ENCODE assay signal across 19 cellular contexts in the genomic region with DNA sequence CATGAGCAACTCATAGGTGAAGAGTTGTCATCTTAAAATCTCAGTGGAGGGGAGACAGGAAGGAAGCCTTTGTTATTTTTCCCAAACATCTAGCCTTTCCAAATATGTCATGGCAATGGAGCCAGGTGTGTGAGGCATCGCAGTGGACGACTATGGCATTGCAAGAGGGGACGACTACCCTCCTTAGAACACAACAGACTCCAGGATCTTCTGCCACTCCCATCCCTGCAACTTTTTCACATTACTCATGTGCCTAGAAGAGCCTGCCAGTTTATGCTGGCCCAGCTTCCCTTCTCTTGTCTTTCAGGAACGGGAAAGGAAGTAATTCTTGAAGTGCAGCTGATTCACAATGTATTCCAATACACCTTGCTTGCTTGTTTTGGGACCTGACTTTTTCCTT.
A peak's percentile ranks its signal among the peaks of the same experiment; 100 is the strongest.
DNase-seq lines count a peak whose midpoint lies in the region; ATAC-seq and TF ChIP-seq lines count a peak whose summit lies in the region.
"Had no signal": no experiment of that assay in that cellular context is flagged by ENCODE, and none has a peak within 500 bp of the region (broad histone marks: within the 10 kb centered on the region; RNA-seq: fewer than 3 reads in every experiment).

No MANE protein-coding gene starts in this region.

- no peak overlapping the region for H3K27ac ChIP-seq in GM23248
- no peak overlapping the region for H3K27ac ChIP-seq in endodermal cell (ENCODE audit: low read depth, low read length)
- no peak overlapping the region for H3K27ac ChIP-seq in mesendoderm (ENCODE audit: low read depth, low read length)
- no peak overlapping the region for H3K27ac ChIP-seq in dorsolateral prefrontal cortex
- H3K27ac ChIP-seq: PC-9, SJCRH30 had no signal

- no peak overlapping the region for H3K9ac ChIP-seq in GM23248
- H3K9ac ChIP-seq in endodermal cell (ENCODE audit: extremely low read depth, low read length, poor library complexity, severe bottlenecking), result no peak overlapping the region
- H3K9ac ChIP-seq in mesendoderm (ENCODE audit: low read length), result no peak overlapping the region

- H3K27me3 Mint-ChIP-seq in endodermal cell (ENCODE audit: insufficient read depth), result no peaks in the 10 kb centered on the region
- H3K27me3 Mint-ChIP-seq: CD8-positive, alpha-beta memory T cell had no signal

- peaks cover 2% of the 10 kb centered on the region for H3K4me1 Mint-ChIP-seq in endodermal cell
- H3K4me1 Mint-ChIP-seq: CD8-positive, alpha-beta memory T cell had no signal

- H2AK5ac ChIP-seq in mesendoderm (ENCODE audit: low read length), result no peak overlapping the region

- no peak overlapping the region for H3K4ac ChIP-seq in mesendoderm (ENCODE audit: low read depth, low read length)

- H3K4me1 ChIP-seq in GM23248 (ENCODE audit: insufficient read depth), result peaks cover 16% of the 10 kb centered on the region
- no peaks in the 10 kb centered on the region for H3K4me1 ChIP-seq in endodermal cell (ENCODE audit: control insufficient read depth, insufficient read depth, low read length)
- no peaks in the 10 kb centered on the region for H3K4me1 ChIP-seq in mesendoderm (ENCODE audit: control insufficient read depth, low read depth, low read length)
- no peaks in the 10 kb centered on the region for H3K4me1 ChIP-seq in mucosa of descending colon (ENCODE audit: low read depth)
- H3K4me1 ChIP-seq: SJCRH30 had no signal

- peaks cover 2% of the 10 kb centered on the region for H3K9me3 Mint-ChIP-seq in endodermal cell
- H3K9me3 Mint-ChIP-seq: CD8-positive, alpha-beta memory T cell; HFFc6 had no signal

- no peak overlapping the region for H2AFZ ChIP-seq in GM23248
- H2AFZ ChIP-seq: PC-9 had no signal

- intact Hi-C loops in dorsolateral prefrontal cortex (cut with DNase I), result no loop called here
- intact Hi-C loops in mucosa of descending colon (cut with DNase I, micrococcal nuclease), result no loop called here

- H3K4me2 ChIP-seq in GM23248 (ENCODE audit: unreplicated experiment) (no peak overlapping the region), mesendoderm (ENCODE audit: low read length) (no peak overlapping the region)
- H3K4me2 ChIP-seq: PC-9 had no signal

- H3K18ac ChIP-seq in mesendoderm (ENCODE audit: low read length), result no peak overlapping the region

- TF ChIP-seq CTCF in endodermal cell (conservative IDR thresholded peaks at IDR 0.05), result peak; percentile 59
- no peak for TF ChIP-seq CTCF in dorsolateral prefrontal cortex (IDR thresholded peaks at IDR 0.05 in 54 of 56, conservative IDR thresholded peaks at IDR 0.05 in 2 of 56; ENCODE audit: low read depth in 1 of 56, partially characterized antibody in 56 of 56)
- TF ChIP-seq CTCF in mucosa of descending colon (IDR thresholded peaks at IDR 0.05), result no peak

- H3K23ac ChIP-seq in mesendoderm (ENCODE audit: low read length), result no peak overlapping the region

- WGBS in GM23248 (ENCODE audit: low coverage in 1 of 2, low lambda C conversion rate in 2 of 2, missing lambda C conversion rate in 2 of 2), 2 experiments, result 28 to 29% methylated on average over 4 of the region's 4 CpGs
- 86 to 100% methylated on average over 1 to 4 of the region's 4 CpGs for WGBS in endodermal cell (ENCODE audit: insufficient coverage in 1 of 2, insufficient read length in 1 of 2), 2 experiments
- WGBS in mesendoderm (ENCODE audit: extremely low coverage, insufficient coverage, low lambda C conversion rate), result no CpG with 5 or more reads among the region's 4 CpGs

- no peaks in the 10 kb centered on the region; the same call in 1 of the 2 replicates for H3K9me2 ChIP-seq in GM23248 (ENCODE audit: insufficient read depth)

- H2BK5ac ChIP-seq in mesendoderm (ENCODE audit: low read length), result no peak overlapping the region

- H3K27me3 ChIP-seq in GM23248 (replicated peaks; ENCODE audit: insufficient read depth) (no peaks in the 10 kb centered on the region), endodermal cell (ENCODE audit: control insufficient read depth, insufficient read depth, low read length, poor library complexity, severe bottlenecking) (no peaks in the 10 kb centered on the region), mesendoderm (ENCODE audit: insufficient read depth, low read length, poor library complexity) (no peaks in the 10 kb centered on the region), dorsolateral prefrontal cortex (no peaks in the 10 kb centered on the region)
- H3K27me3 ChIP-seq: SJCRH30 had no signal

- no peaks in the 10 kb centered on the region for H4K20me1 ChIP-seq in GM23248 (ENCODE audit: insufficient read depth)

- H3K36me3 ChIP-seq in GM23248 (ENCODE audit: low read depth) (no peaks in the 10 kb centered on the region), endodermal cell (ENCODE audit: control insufficient read depth, insufficient read depth, low read length) (no peaks in the 10 kb centered on the region), mesendoderm (ENCODE audit: control insufficient read depth, insufficient read depth, low read length) (no peaks in the 10 kb centered on the region), mucosa of descending colon (ENCODE audit: low read depth) (no peaks in the 10 kb centered on the region)
- H3K36me3 ChIP-seq: SJCRH30 had no signal

- H3K36me3 Mint-ChIP-seq in endodermal cell (ENCODE audit: low read depth), result no peaks in the 10 kb centered on the region
- H3K36me3 Mint-ChIP-seq: CD8-positive, alpha-beta memory T cell had no signal

- no peak overlapping the region for H3K27ac Mint-ChIP-seq in endodermal cell
- H3K27ac Mint-ChIP-seq: CD8-positive, alpha-beta memory T cell; HFFc6 had no signal

- peaks cover 8% of the 10 kb centered on the region for H3F3A ChIP-seq in GM23248 (ENCODE audit: insufficient read depth)

- H4K5ac ChIP-seq in mesendoderm (ENCODE audit: low read length), result no peak overlapping the region

- no peak overlapping the region for H3K4me3 ChIP-seq in GM23248
- H3K4me3 ChIP-seq in endodermal cell (ENCODE audit: low read length), result no peak overlapping the region
- no peak overlapping the region for H3K4me3 ChIP-seq in mesendoderm (ENCODE audit: low read length)
- no peak overlapping the region for H3K4me3 ChIP-seq in dorsolateral prefrontal cortex
- no peak overlapping the region for H3K4me3 ChIP-seq in mucosa of descending colon
- H3K4me3 ChIP-seq: PC-9, SJCRH30 had no signal

- H4K8ac ChIP-seq in mesendoderm (ENCODE audit: low read depth, low read length), result no peak overlapping the region

- H3K9me3 ChIP-seq in GM23248 (ENCODE audit: low read depth), result no peaks in the 10 kb centered on the region
- no peaks in the 10 kb centered on the region for H3K9me3 ChIP-seq in endodermal cell (ENCODE audit: control insufficient read depth, low read length)
- peaks cover 20% of the 10 kb centered on the region for H3K9me3 ChIP-seq in mucosa of descending colon
- H3K9me3 ChIP-seq: SJCRH30 had no signal

- H2BK120ac ChIP-seq in mesendoderm (ENCODE audit: low read depth, low read length), result no peak overlapping the region

- DNase-seq in GM23248 (peak; percentile 12), M059J (ENCODE audit: low read depth) (peak; percentile 4), endodermal cell (no peak), mesendoderm (peak; percentile 30), RPMI8226 (no peak), dorsolateral prefrontal cortex (no peak), GOT3 (lab: John Stamatoyannopoulos, UW) (no peak), mucosa of descending colon (no peak)
- DNase-seq: C1 segment of cervical spinal cord; CD8-positive, alpha-beta memory T cell; DMS79; HFFc6; KG1; NCI-H1417 treated with DMSO at 0.1 percent for 48 hours; NCI-H187 treated with DMSO at 0.1 percent for 48 hours; NCI-H226; NCI-H524 treated with DMSO at 0.1 percent for 48 hours; PC-9; SJCRH30 had no signal

- H3K56ac ChIP-seq in mesendoderm (ENCODE audit: low read length), result no peak overlapping the region

- H3K79me1 ChIP-seq in mesendoderm (ENCODE audit: low read length), result no peaks in the 10 kb centered on the region

- ATAC-seq in mucosa of descending colon, result no peak

- H3K4me3 Mint-ChIP-seq in endodermal cell, result no peak overlapping the region
- H3K4me3 Mint-ChIP-seq: CD8-positive, alpha-beta memory T cell; HFFc6 had no signal

- no peaks in the 10 kb centered on the region for H3K79me2 ChIP-seq in GM23248 (ENCODE audit: insufficient read depth)
- H3K79me2 ChIP-seq in mesendoderm (ENCODE audit: control insufficient read depth, insufficient read depth, low read length), result no peaks in the 10 kb centered on the region

- in situ Hi-C loops in GM23248 (cut with MboI), result no loop called here

- no peak overlapping the region for H2BK15ac ChIP-seq in mesendoderm (replicated peaks; ENCODE audit: low read depth)

Comparison
In these comparisons a context has a peak if more than half of its experiments do, and no peak if none do; other contexts are left out.
1. DNase-seq: peak in GM23248 (single experiment), M059J (single experiment) and mesendoderm (single experiment); none in endodermal cell (single experiment), RPMI8226 (single experiment), dorsolateral prefrontal cortex (0 of 10), GOT3 (single experiment) and mucosa of descending colon (0 of 3).